In the genomic region with DNA sequence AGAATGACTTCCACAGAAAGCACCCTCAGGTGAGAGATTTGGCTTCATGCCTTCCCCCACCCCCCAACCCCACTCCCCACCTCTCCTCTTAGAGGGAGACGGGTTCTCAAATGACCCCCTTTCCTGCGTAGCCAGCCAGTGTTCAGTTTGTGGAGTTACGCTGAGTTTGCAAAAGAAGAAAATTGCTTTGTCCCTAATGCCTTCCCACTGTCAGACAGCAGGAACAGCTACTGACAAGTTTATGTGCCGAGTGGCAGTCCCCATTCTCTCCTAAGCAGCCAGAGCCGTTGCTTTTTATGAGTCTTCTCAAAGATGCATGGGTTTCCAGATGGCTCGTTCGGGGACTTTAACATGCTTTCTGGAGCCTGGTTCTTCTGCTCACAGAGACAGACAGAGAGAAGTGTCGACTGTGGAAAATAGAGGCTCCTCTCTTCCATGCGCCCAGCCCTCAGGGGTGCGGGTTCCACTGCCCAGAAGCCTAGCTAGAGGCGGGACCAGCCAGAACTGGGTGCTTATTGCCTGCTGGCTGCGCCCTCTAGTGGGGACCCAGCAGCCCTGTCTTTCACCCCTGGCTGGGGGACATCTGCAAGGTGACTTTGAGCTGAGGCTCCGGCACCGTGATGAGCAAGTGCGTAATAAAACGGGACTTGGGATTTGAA, we compare ENCODE assay signal across 1 cellular context.
TF ChIP-seq lines count a peak whose summit lies in the region.

No MANE protein-coding gene starts in this region.

TF ChIP-seq in HEK293, 187 proteins besides CTCF, POLR2A, EP300 and RAD21 (continued from another document):
- TF ChIP-seq TSHZ1 (tag by site-specific recombination; IDR thresholded peaks at IDR 0.05; ENCODE audit: borderline replicate concordance) (no peak), SP7 (tag by site-specific recombination; IDR thresholded peaks at IDR 0.05) (peak; percentile 43; the same call in 1 of the 2 replicates), ZNF2 (tag by site-specific recombination; IDR thresholded peaks at IDR 0.05) (peak; percentile 86)
